In the genomic region with DNA sequence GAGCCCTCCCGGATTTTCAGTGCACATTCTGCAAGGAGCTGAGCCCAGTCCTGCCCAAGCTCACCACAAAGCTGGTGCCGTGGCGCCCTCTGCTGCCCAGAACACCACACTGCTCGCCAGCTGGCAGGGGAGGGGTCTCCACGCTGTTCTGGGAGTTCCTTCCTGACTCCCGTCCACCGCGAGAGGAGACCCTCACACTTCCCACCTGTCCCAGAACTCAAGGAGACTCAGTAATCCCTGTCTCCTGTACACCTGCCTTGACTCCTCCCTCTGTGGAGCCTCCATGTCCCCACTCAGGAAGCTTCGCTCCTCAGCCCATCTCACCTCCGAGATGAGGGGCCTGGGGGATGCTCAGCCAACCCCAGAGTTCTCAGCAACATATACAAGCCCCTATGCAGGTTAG, we compare ENCODE assay signal across 8 cellular contexts.
DNase-seq lines count a peak whose midpoint lies in the region; ATAC-seq and TF ChIP-seq lines count a peak whose summit lies in the region.

No MANE protein-coding gene starts in this region.

- H3K27me3 ChIP-seq in BLaER1, result no peaks in the 10 kb centered on the region

- H3K4me1 ChIP-seq in BLaER1, result peaks cover 53% of the 10 kb centered on the region
- H3K4me1 ChIP-seq in HEK293 (ENCODE audit: control insufficient read depth, insufficient read depth, low read length), result no peaks in the 10 kb centered on the region

- peak; percentile 78 for TF ChIP-seq CTCF in HEK293 (tag by site-specific recombination; IDR thresholded peaks at IDR 0.05)
- peak; percentile 78 for TF ChIP-seq CTCF in astrocyte of the cerebellum (IDR thresholded peaks at IDR 0.05; ENCODE audit: low read depth, low read length, missing control alignments)

- H3K36me3 ChIP-seq in BLaER1, result no peaks in the 10 kb centered on the region
- H3K36me3 ChIP-seq in HEK293 (ENCODE audit: control insufficient read depth in 2 of 2, insufficient read depth in 1 of 2, low read length in 2 of 2), result no peaks in the 10 kb centered on the region

- ATAC-seq in HG03521 (IDR thresholded peaks at IDR 0.05; ENCODE audit: unreplicated experiment), result no peak

- POLR2A ChIA-PET in HEK293 (lab: Yijun Ruan, JAX), result interaction anchor here (0.9 to 1.3 kb wide), 2 partner anchors 312 to 389 kb away, joined by 3 to 4 read pairs; a partner anchor contains a TSS

- CTCF ChIA-PET in HEK293 (lab: Yijun Ruan, JAX), result interaction anchor here (0.5 to 6.3 kb wide), 41 partner anchors 9 to 1401 kb away, joined by 3 to 108 read pairs (median 4); a partner anchor contains a TSS

- H4K20me1 ChIP-seq in BLaER1, result no peaks in the 10 kb centered on the region

- no peak overlapping the region for H3K9ac ChIP-seq in BLaER1

- H3K4me3 ChIP-seq in BLaER1 (no peak overlapping the region), HEK293 (ENCODE audit: low read depth, low read length) (no peak overlapping the region), astrocyte of the cerebellum (ENCODE audit: low read depth, low read length) (no peak overlapping the region)

- H3K4me2 ChIP-seq in BLaER1, result peak overlapping the region; percentile 23

- H3K9me3 ChIP-seq in BLaER1 (no peaks in the 10 kb centered on the region), HEK293 (ENCODE audit: control insufficient read depth, insufficient read depth, low read depth, low read length) (no peaks in the 10 kb centered on the region)

- DNase-seq in T-helper 2 cell (peak; percentile 34 to 54 (median 39)), astrocyte of the cerebellum (ENCODE audit: low read depth) (no peak), hypothalamus (lab: John Stamatoyannopoulos, UW) (peak in 39 of 51 donors; percentile 13 to 75 (median 50)), RKO (ENCODE audit: low spot score) (no peak)
- peak; percentile 50 to 74 (median 62) for DNase-seq in stimulated activated CD4-positive, alpha-beta T cell treated with anti-CD3 and anti-CD28 coated beads, Interleukin-12 subunit alpha, Interleukin-12 subunit beta, amount 100 ng/mL, for 48 hours (ENCODE audit: low read depth in 2 of 3, low spot score in 1 of 3)

- H3K27ac ChIP-seq in BLaER1 (no peak overlapping the region), HEK293 (ENCODE audit: extremely low read depth, low read depth, low read length) (no peak overlapping the region)

- in situ Hi-C loops in astrocyte of the cerebellum (cut with HindIII; ENCODE audit: low sequenced_read_pairs), result no loop called here

TF ChIP-seq in HEK293, 187 proteins besides CTCF, POLR2A, EP300 and RAD21:
- TF ChIP-seq ZNF341 (tag by site-specific recombination; IDR thresholded peaks at IDR 0.05; ENCODE audit: low read depth), result peak; percentile 73
- TF ChIP-seq KLF7 (tag by site-specific recombination; IDR thresholded peaks at IDR 0.05; ENCODE audit: borderline replicate concordance), result 0 out of 2 replicates have a peak, but pooled peaks have one; percentile 30
- TF ChIP-seq IKZF3 (tag by site-specific recombination; IDR thresholded peaks at IDR 0.05), result no peak
- no peak for TF ChIP-seq ZNF19 (tag by site-specific recombination; IDR thresholded peaks at IDR 0.05; ENCODE audit: low read depth)
- no peak for TF ChIP-seq ZNF311 (tag by site-specific recombination; IDR thresholded peaks at IDR 0.05; ENCODE audit: borderline replicate concordance)
- TF ChIP-seq, protein P1, sequence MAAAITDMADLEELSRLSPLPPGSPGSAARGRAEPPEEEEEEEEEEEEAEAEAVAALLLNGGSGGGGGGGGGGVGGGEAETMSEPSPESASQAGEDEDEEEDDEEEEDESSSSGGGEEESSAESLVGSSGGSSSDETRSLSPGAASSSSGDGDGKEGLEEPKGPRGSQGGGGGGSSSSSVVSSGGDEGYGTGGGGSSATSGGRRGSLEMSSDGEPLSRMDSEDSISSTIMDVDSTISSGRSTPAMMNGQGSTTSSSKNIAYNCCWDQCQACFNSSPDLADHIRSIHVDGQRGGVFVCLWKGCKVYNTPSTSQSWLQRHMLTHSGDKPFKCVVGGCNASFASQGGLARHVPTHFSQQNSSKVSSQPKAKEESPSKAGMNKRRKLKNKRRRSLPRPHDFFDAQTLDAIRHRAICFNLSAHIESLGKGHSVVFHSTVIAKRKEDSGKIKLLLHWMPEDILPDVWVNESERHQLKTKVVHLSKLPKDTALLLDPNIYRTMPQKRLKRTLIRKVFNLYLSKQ (tag by site-specific recombination; IDR thresholded peaks at IDR 0.05; ENCODE audit: borderline replicate concordance), result no peak
- TF ChIP-seq, protein P2, sequence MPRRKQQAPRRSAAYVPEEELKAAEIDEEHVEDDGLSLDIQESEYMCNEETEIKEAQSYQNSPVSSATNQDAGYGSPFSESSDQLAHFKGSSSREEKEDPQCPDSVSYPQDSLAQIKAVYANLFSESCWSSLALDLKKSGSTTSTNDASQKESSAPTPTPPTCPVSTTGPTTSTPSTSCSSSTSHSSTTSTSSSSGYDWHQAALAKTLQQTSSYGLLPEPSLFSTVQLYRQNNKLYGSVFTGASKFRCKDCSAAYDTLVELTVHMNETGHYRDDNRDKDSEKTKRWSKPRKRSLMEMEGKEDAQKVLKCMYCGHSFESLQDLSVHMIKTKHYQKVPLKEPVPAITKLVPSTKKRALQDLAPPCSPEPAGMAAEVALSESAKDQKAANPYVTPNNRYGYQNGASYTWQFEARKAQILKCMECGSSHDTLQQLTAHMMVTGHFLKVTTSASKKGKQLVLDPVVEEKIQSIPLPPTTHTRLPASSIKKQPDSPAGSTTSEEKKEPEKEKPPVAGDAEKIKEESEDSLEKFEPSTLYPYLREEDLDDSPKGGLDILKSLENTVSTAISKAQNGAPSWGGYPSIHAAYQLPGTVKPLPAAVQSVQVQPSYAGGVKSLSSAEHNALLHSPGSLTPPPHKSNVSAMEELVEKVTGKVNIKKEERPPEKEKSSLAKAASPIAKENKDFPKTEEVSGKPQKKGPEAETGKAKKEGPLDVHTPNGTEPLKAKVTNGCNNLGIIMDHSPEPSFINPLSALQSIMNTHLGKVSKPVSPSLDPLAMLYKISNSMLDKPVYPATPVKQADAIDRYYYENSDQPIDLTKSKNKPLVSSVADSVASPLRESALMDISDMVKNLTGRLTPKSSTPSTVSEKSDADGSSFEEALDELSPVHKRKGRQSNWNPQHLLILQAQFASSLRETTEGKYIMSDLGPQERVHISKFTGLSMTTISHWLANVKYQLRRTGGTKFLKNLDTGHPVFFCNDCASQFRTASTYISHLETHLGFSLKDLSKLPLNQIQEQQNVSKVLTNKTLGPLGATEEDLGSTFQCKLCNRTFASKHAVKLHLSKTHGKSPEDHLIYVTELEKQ (tag by site-specific recombination; IDR thresholded peaks at IDR 0.05; ENCODE audit: borderline replicate concordance), result no peak
- TF ChIP-seq GLIS1 (tag by site-specific recombination; IDR thresholded peaks at IDR 0.05), result 0 out of 2 replicates have a peak, but pooled peaks have one; percentile 5
- no peak for TF ChIP-seq HOXD13 (CRISPR knock-in tag; IDR thresholded peaks at IDR 0.05; ENCODE audit: borderline replicate concordance)
- TF ChIP-seq ZBTB7A (tag by site-specific recombination; IDR thresholded peaks at IDR 0.05; ENCODE audit: low read depth), result no peak
- TF ChIP-seq ZNF654 (tag by site-specific recombination; IDR thresholded peaks at IDR 0.05; ENCODE audit: low read depth), result peak; percentile 94
- TF ChIP-seq, protein P3, sequence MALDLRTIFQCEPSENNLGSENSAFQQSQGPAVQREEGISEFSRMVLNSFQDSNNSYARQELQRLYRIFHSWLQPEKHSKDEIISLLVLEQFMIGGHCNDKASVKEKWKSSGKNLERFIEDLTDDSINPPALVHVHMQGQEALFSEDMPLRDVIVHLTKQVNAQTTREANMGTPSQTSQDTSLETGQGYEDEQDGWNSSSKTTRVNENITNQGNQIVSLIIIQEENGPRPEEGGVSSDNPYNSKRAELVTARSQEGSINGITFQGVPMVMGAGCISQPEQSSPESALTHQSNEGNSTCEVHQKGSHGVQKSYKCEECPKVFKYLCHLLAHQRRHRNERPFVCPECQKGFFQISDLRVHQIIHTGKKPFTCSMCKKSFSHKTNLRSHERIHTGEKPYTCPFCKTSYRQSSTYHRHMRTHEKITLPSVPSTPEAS (tag by site-specific recombination; IDR thresholded peaks at IDR 0.05), result 0 out of 2 replicates have a peak, but pooled peaks have one; percentile 8
- TF ChIP-seq, protein P4, sequence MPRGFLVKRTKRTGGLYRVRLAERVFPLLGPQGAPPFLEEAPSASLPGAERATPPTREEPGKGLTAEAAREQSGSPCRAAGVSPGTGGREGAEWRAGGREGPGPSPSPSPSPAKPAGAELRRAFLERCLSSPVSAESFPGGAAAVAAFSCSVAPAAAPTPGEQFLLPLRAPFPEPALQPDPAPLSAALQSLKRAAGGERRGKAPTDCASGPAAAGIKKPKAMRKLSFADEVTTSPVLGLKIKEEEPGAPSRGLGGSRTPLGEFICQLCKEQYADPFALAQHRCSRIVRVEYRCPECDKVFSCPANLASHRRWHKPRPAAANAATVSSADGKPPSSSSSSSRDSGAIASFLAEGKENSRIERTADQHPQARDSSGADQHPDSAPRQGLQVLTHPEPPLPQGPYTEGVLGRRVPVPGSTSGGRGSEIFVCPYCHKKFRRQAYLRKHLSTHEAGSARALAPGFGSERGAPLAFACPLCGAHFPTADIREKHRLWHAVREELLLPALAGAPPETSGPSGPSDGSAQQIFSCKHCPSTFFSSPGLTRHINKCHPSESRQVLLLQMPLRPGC (tag by site-specific recombination; IDR thresholded peaks at IDR 0.05), result no peak
- TF ChIP-seq, protein P5, sequence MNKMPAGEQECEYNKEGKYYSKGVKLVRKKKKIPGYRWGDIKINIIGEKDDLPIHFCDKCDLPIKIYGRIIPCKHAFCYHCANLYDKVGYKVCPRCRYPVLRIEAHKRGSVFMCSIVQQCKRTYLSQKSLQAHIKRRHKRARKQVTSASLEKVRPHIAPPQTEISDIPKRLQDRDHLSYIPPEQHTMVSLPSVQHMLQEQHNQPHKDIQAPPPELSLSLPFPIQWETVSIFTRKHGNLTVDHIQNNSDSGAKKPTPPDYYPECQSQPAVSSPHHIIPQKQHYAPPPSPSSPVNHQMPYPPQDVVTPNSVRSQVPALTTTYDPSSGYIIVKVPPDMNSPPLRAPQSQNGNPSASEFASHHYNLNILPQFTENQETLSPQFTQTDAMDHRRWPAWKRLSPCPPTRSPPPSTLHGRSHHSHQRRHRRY (tag by site-specific recombination; IDR thresholded peaks at IDR 0.05), result no peak
- no peak for TF ChIP-seq ZNF785 (tag by site-specific recombination; IDR thresholded peaks at IDR 0.05)
- TF ChIP-seq FEZF1 (tag by site-specific recombination; IDR thresholded peaks at IDR 0.05), result no peak
TF ChIP-seq in HEK293: peak in this region for 5.

Comparison
In these comparisons a context has a peak if more than half of its experiments do, and no peak if none do; other contexts are left out.
1. DNase-seq: peak in T-helper 2 cell (5 of 5), hypothalamus (39 of 51) and stimulated activated CD4-positive, alpha-beta T cell treated with anti-CD3 and anti-CD28 coated beads, Interleukin-12 subunit alpha, Interleukin-12 subunit beta, amount 100 ng/mL, for 48 hours (3 of 3); none in astrocyte of the cerebellum (single experiment) and RKO (single experiment).